Comparison of ENCODE assay signal across 10 cellular contexts in genomic region chr11:69010361-69010891, GRCh38. TPM values are rescaled to one million over a fixed set of nuclear protein-coding genes. Genes with fewer than 3 reads are reported as not detected.
A peak's percentile ranks its signal among the peaks of the same experiment; 100 is the strongest.
DNase-seq lines count a peak whose midpoint lies in the region; ATAC-seq and TF ChIP-seq lines count a peak whose summit lies in the region.
"Had no signal": no experiment of that assay in that cellular context is flagged by ENCODE, and none has a peak within 500 bp of the region (broad histone marks: within the 10 kb centered on the region; RNA-seq: fewer than 3 reads in every experiment).

No MANE protein-coding gene starts in this region.

- peaks cover 0 to 3% (median 0%) of the 10 kb centered on the region in 9 donors for H3K36me3 ChIP-seq in heart right ventricle

- no peak overlapping the region for H3K27ac Mint-ChIP-seq in progenitor cell of endocrine pancreas
- H3K27ac Mint-ChIP-seq: activated naive CD8-positive, alpha-beta T cell had no signal

- TF ChIP-seq CTCF in heart right ventricle (IDR thresholded peaks at IDR 0.05), result no peak
- no peak for TF ChIP-seq CTCF in progenitor cell of endocrine pancreas (IDR thresholded peaks at IDR 0.05; ENCODE audit: unreplicated experiment)

- 28 to 40% methylated on average over 9 of the region's 9 CpGs for WGBS in heart right ventricle, 2 donors

- no peak for ATAC-seq in heart right ventricle
- ATAC-seq in HG02870 (IDR thresholded peaks at IDR 0.05; ENCODE audit: unreplicated experiment), result no peak

- peak overlapping the region; percentile 12 to 55 (median 51) for H3K4me3 ChIP-seq in heart right ventricle
- peak overlapping the region; percentile 20 for H3K4me3 ChIP-seq in skeletal muscle cell (ENCODE audit: low read depth, low read length)

- H3K4me1 ChIP-seq in heart right ventricle, result peaks cover 5 to 69% (median 45%) of the 10 kb centered on the region in 9 donors

- peaks cover 0 to 49% (median 32%) of the 10 kb centered on the region in 7 donors for H3K27me3 ChIP-seq in heart right ventricle

- no peaks in the 10 kb centered on the region for H3K36me3 Mint-ChIP-seq in progenitor cell of endocrine pancreas (ENCODE audit: insufficient read depth)
- H3K36me3 Mint-ChIP-seq: activated naive CD8-positive, alpha-beta T cell had no signal

- H3K27ac ChIP-seq in heart right ventricle, result peak overlapping the region in 9 of 10 donors; percentile 45 to 83 (median 62)

- H3K4me3 Mint-ChIP-seq in progenitor cell of endocrine pancreas (ENCODE audit: low read depth), result no peak overlapping the region
- H3K4me3 Mint-ChIP-seq: activated naive CD8-positive, alpha-beta T cell had no signal

- intact Hi-C loops in heart right ventricle (cut with DNase I), result no loop called here

- H3K4me1 Mint-ChIP-seq in progenitor cell of endocrine pancreas (ENCODE audit: low read depth), result peaks cover 32% of the 10 kb centered on the region

- H3K9me3 Mint-ChIP-seq in progenitor cell of endocrine pancreas (ENCODE audit: low read depth), result no peaks in the 10 kb centered on the region

- DNase-seq in ELR (ENCODE audit: low read depth) (peak; percentile 40), SW480 (ENCODE audit: low spot score) (peak; percentile 81), heart right ventricle (no peak), skeletal muscle cell (ENCODE audit: low read depth) (no peak), NCI-H1105 (lab: John Stamatoyannopoulos, UW) (no peak), NCI-H1436 treated with DMSO at 0.1 percent for 48 hours (lab: John Stamatoyannopoulos, UW) (no peak), progenitor cell of endocrine pancreas (ENCODE audit: low spot score, unreplicated experiment) (no peak)
- DNase-seq: GF-D8 had no signal

- H3K27me3 Mint-ChIP-seq in progenitor cell of endocrine pancreas, result peaks cover 18% of the 10 kb centered on the region

- no peaks in the 10 kb centered on the region for H3K9me3 ChIP-seq in heart right ventricle

RNA-seq across cellular contexts. Expression of gene MRGPRF, which starts 2.6 kb away (rescaled TPM):
- total RNA-seq in heart right ventricle (10 to 100 TPM in 1 of 10 donors, 1 to 10 TPM in 8, under 1 TPM in 1; 0.98 to 10.7 (median 1.6) TPM), progenitor cell of endocrine pancreas (0.24 and 0.41 TPM in 2 replicates)
- polyA plus RNA-seq in heart right ventricle, result 1 to 10 TPM; 7.2 to 7.9 TPM

RNA-seq across cellular contexts. Expression of gene MRGPRD, which starts 29.6 kb away (rescaled TPM):
- total RNA-seq in heart right ventricle (not detected), progenitor cell of endocrine pancreas (not detected in 2 replicates)
- polyA plus RNA-seq in heart right ventricle, result not detected

RNA-seq across cellular contexts. Expression of gene TPCN2, which starts 38.3 kb away (rescaled TPM):
- 10 to 100 TPM in 2 of 10 donors, 1 to 10 TPM in 8; 4.8 to 13.0 (median 7.8) TPM for total RNA-seq in heart right ventricle
- 10 to 100 TPM in 1 of 2 donors, 1 to 10 TPM in 1; 3.4 to 19.2 TPM for polyA plus RNA-seq in heart right ventricle
- total RNA-seq in progenitor cell of endocrine pancreas, result 19.7 and 20.9 TPM in 2 replicates

Comparison
In these comparisons a context has a peak if more than half of its experiments do, and no peak if none do; other contexts are left out.
1. DNase-seq: peak in ELR (single experiment) and SW480 (single experiment); none in heart right ventricle (0 of 2), skeletal muscle cell (single experiment), NCI-H1105 (single experiment), NCI-H1436 treated with DMSO at 0.1 percent for 48 hours (single experiment) and progenitor cell of endocrine pancreas (single experiment).